15 cellular contexts compared by ENCODE assay signal in the genomic region with DNA sequence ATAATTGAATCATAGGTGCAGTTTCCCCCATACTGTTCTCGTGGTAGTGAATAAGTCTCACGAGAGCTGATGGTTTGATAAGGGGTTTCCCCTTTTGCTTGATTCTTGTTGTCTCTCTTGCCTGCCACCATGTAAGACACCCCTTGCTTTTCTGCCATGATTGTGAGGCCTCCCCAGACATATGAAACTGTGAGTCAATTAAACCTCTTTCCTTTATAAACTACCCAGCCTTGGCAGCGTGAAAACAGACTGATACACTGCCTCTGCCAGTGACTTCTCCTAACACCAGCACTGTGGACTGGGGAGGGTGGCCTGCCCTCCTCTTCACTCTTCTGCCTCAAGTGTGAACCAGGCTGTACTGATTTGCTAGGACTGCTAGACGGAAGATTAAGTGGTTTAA.
DNase-seq lines count a peak whose midpoint lies in the region; ATAC-seq and TF ChIP-seq lines count a peak whose summit lies in the region.
"Had no signal": no experiment of that assay in that cellular context is flagged by ENCODE, and none has a peak within 500 bp of the region (broad histone marks: within the 10 kb centered on the region; RNA-seq: fewer than 3 reads in every experiment).

No MANE protein-coding gene starts in this region.

- H3K27me3 Mint-ChIP-seq in activated T-cell treated with anti-CD3 and anti-CD28 coated beads, Interleukin-2, amount 50 U/mL, for 24 hours = peaks cover 11% of the 10 kb centered on the region
- no peaks in the 10 kb centered on the region for H3K27me3 Mint-ChIP-seq in activated naive CD8-positive, alpha-beta T cell treated with anti-CD3 and anti-CD28 coated beads, Interleukin-2, amount 50 U/mL, for 24 hours
- peaks cover 2 to 4% (median 3%) of the 10 kb centered on the region in 3 donors for H3K27me3 Mint-ChIP-seq in CD14-positive monocyte (ENCODE audit: low read depth in 3 of 3)

- DNase-seq in activated T-cell treated with anti-CD3 and anti-CD28 coated beads for 48 hours (ENCODE audit: low read depth) (peak; percentile 1), CD14-positive monocyte (ENCODE audit: low spot score) (no peak)
- DNase-seq in activated T-cell treated with anti-CD3 and anti-CD28 coated beads, Interleukin-2, amount 50 U/mL, for 24 hours = no peak
- peak; percentile 3 for DNase-seq in stimulated activated CD4-positive, alpha-beta T cell treated with anti-CD3 and anti-CD28 coated beads, Interleukin-1b, Interleukin-23, amount 100 ng/mL, for 48 hours
- no peak for DNase-seq in stimulated activated CD4-positive, alpha-beta T cell treated with anti-CD3 and anti-CD28 coated beads, Interleukin-4, amount 100 ng/mL, for 24 hours
- no peak for DNase-seq in activated naive CD8-positive, alpha-beta T cell treated with anti-CD3 and anti-CD28 coated beads, Interleukin-2, amount 50 U/mL, for 24 hours
- DNase-seq: MM.1S, NCI-H2029, NCI-H2227 treated with DMSO at 0.1 percent for 48 hours, NCI-H526 treated with DMSO at 0.1 percent for 48 hours, PC-9, SJCRH30 had no signal

- no peak overlapping the region for H3K4me3 Mint-ChIP-seq in activated T-cell treated with anti-CD3 and anti-CD28 coated beads, Interleukin-2, amount 50 U/mL, for 24 hours
- no peak overlapping the region for H3K4me3 Mint-ChIP-seq in activated naive CD8-positive, alpha-beta T cell treated with anti-CD3 and anti-CD28 coated beads, Interleukin-2, amount 50 U/mL, for 24 hours
- H3K4me3 Mint-ChIP-seq in CD14-positive monocyte = no peak overlapping the region
- H3K4me3 Mint-ChIP-seq: IgD-negative memory B cell had no signal

- H3K9me3 Mint-ChIP-seq in activated T-cell treated with anti-CD3 and anti-CD28 coated beads, Interleukin-2, amount 50 U/mL, for 24 hours = no peaks in the 10 kb centered on the region
- H3K9me3 Mint-ChIP-seq in activated naive CD8-positive, alpha-beta T cell treated with anti-CD3 and anti-CD28 coated beads, Interleukin-2, amount 50 U/mL, for 24 hours = no peaks in the 10 kb centered on the region
- peaks cover 0 to 7% (median 2%) of the 10 kb centered on the region in 7 donors for H3K9me3 Mint-ChIP-seq in CD14-positive monocyte
- H3K9me3 Mint-ChIP-seq: IgD-negative memory B cell had no signal

- H3K36me3 Mint-ChIP-seq in activated T-cell treated with anti-CD3 and anti-CD28 coated beads, Interleukin-2, amount 50 U/mL, for 24 hours (ENCODE audit: low read depth) = no peaks in the 10 kb centered on the region
- no peaks in the 10 kb centered on the region for H3K36me3 Mint-ChIP-seq in activated naive CD8-positive, alpha-beta T cell treated with anti-CD3 and anti-CD28 coated beads, Interleukin-2, amount 50 U/mL, for 24 hours (ENCODE audit: low read depth)
- H3K36me3 Mint-ChIP-seq in CD14-positive monocyte = no peaks in the 10 kb centered on the region
- H3K36me3 Mint-ChIP-seq: IgD-negative memory B cell had no signal

- intact Hi-C loops in CD14-positive monocyte (cut with micrococcal nuclease) = no loop called here

- ATAC-seq in activated naive CD8-positive, alpha-beta T cell treated with anti-CD3 and anti-CD28 coated beads, Interleukin-2, amount 50 U/mL, for 24 hours = peak; percentile 68
- no peak for ATAC-seq in HG03097 (IDR thresholded peaks at IDR 0.05; ENCODE audit: low FRiP score, unreplicated experiment)
- ATAC-seq: Right ventricle myocardium inferior had no signal

- no peak overlapping the region for H3K27ac Mint-ChIP-seq in activated T-cell treated with anti-CD3 and anti-CD28 coated beads, Interleukin-2, amount 50 U/mL, for 24 hours
- H3K27ac Mint-ChIP-seq in activated naive CD8-positive, alpha-beta T cell treated with anti-CD3 and anti-CD28 coated beads, Interleukin-2, amount 50 U/mL, for 24 hours = no peak overlapping the region
- no peak overlapping the region for H3K27ac Mint-ChIP-seq in CD14-positive monocyte
- H3K27ac Mint-ChIP-seq: IgD-negative memory B cell had no signal

- peaks cover 4% of the 10 kb centered on the region for H3K4me1 Mint-ChIP-seq in activated T-cell treated with anti-CD3 and anti-CD28 coated beads, Interleukin-2, amount 50 U/mL, for 24 hours (ENCODE audit: low read depth)
- H3K4me1 Mint-ChIP-seq in activated naive CD8-positive, alpha-beta T cell treated with anti-CD3 and anti-CD28 coated beads, Interleukin-2, amount 50 U/mL, for 24 hours = peaks cover 3% of the 10 kb centered on the region
- no peaks in the 10 kb centered on the region for H3K4me1 Mint-ChIP-seq in CD14-positive monocyte
- H3K4me1 Mint-ChIP-seq: IgD-negative memory B cell had no signal

- no peak for TF ChIP-seq CTCF in CD14-positive monocyte (IDR thresholded peaks at IDR 0.05)

Comparison
In these comparisons a context has a peak if more than half of its experiments do, and no peak if none do; other contexts are left out.
1. DNase-seq: peak in activated T-cell treated with anti-CD3 and anti-CD28 coated beads for 48 hours (single experiment) and stimulated activated CD4-positive, alpha-beta T cell treated with anti-CD3 and anti-CD28 coated beads, Interleukin-1b, Interleukin-23, amount 100 ng/mL, for 48 hours (single experiment); none in activated T-cell treated with anti-CD3 and anti-CD28 coated beads, Interleukin-2, amount 50 U/mL, for 24 hours (single experiment), stimulated activated CD4-positive, alpha-beta T cell treated with anti-CD3 and anti-CD28 coated beads, Interleukin-4, amount 100 ng/mL, for 24 hours (single experiment), activated naive CD8-positive, alpha-beta T cell treated with anti-CD3 and anti-CD28 coated beads, Interleukin-2, amount 50 U/mL, for 24 hours (single experiment) and CD14-positive monocyte (single experiment).